Comparison of ENCODE assay signal across 8 cellular contexts in genomic region chr6:11785953-11786579, GRCh38. TPM values are rescaled to one million over a fixed set of nuclear protein-coding genes. Genes with fewer than 3 reads are reported as not detected.
DNase-seq lines count a peak whose midpoint lies in the region; ATAC-seq and TF ChIP-seq lines count a peak whose summit lies in the region.

No MANE protein-coding gene starts in this region.

- peak overlapping the region; percentile 56 for H2AFZ ChIP-seq in KMS-11 (ENCODE audit: low read depth)

- H3K79me2 ChIP-seq in KMS-11 (ENCODE audit: insufficient read depth, low read depth), result no peaks in the 10 kb centered on the region

- H3K4me2 ChIP-seq in KMS-11, result peak overlapping the region; percentile 95

- peak overlapping the region; percentile 60 for H3K9ac ChIP-seq in KMS-11

- ATAC-seq in GM21515 (IDR thresholded peaks at IDR 0.05; ENCODE audit: unreplicated experiment), result peak; percentile 83
- ATAC-seq in central memory CD8-positive, alpha-beta T cell (replicated peaks; ENCODE audit: extremely low read depth, poor library complexity, severe bottlenecking), result peak; percentile 76

- H3K27me3 Mint-ChIP-seq in central memory CD8-positive, alpha-beta T cell, result peaks cover 18% of the 10 kb centered on the region
- H3K27me3 Mint-ChIP-seq in chondrocyte (ENCODE audit: low read depth) (no peaks in the 10 kb centered on the region), progenitor cell of endocrine pancreas (no peaks in the 10 kb centered on the region)

- TF ChIP-seq EP300 in suprapubic skin (IDR thresholded peaks at IDR 0.05), result no peak

- H3K4me3 Mint-ChIP-seq in central memory CD8-positive, alpha-beta T cell, result peak overlapping the region; percentile 54
- H3K4me3 Mint-ChIP-seq in chondrocyte (ENCODE audit: unreplicated experiment) (no peak overlapping the region), progenitor cell of endocrine pancreas (ENCODE audit: low read depth) (no peak overlapping the region)

- peak overlapping the region; percentile 23 for H3K27ac Mint-ChIP-seq in central memory CD8-positive, alpha-beta T cell (ENCODE audit: low read depth)
- no peak overlapping the region for H3K27ac Mint-ChIP-seq in chondrocyte (ENCODE audit: unreplicated experiment)
- no peak overlapping the region for H3K27ac Mint-ChIP-seq in progenitor cell of endocrine pancreas

- peak; percentile 87 for DNase-seq in GM13976 (ENCODE audit: low spot score)
- no peak for DNase-seq in central memory CD8-positive, alpha-beta T cell (ENCODE audit: low spot score in 2 of 2)
- no peak for DNase-seq in chondrocyte (ENCODE audit: low spot score)
- no peak for DNase-seq in suprapubic skin (ENCODE audit: low spot score in 2 of 2)
- DNase-seq in progenitor cell of endocrine pancreas (ENCODE audit: low spot score, unreplicated experiment), result no peak
- no peak for DNase-seq in NCI-H1694 (lab: John Stamatoyannopoulos, UW)

- H3K9me3 ChIP-seq in suprapubic skin, result no peaks in the 10 kb centered on the region

- H3K36me3 ChIP-seq in KMS-11 (ENCODE audit: insufficient read depth), result no peaks in the 10 kb centered on the region
- H3K36me3 ChIP-seq in suprapubic skin, result no peaks in the 10 kb centered on the region

- H3K4me3 ChIP-seq in KMS-11 (IDR thresholded peaks at IDR 0.05; ENCODE audit: insufficient read depth, low read depth, low read length), result no peak overlapping the region
- H3K4me3 ChIP-seq in suprapubic skin, result no peak overlapping the region

- H3K27me3 ChIP-seq in KMS-11 (ENCODE audit: insufficient read depth, low read depth) (no peaks in the 10 kb centered on the region), suprapubic skin (no peaks in the 10 kb centered on the region)

- no peak for TF ChIP-seq CTCF in GM13976 (IDR thresholded peaks at IDR 0.05; ENCODE audit: borderline replicate concordance, control extremely low read depth, extremely low read depth, insufficient read depth, missing control alignments)
- no peak for TF ChIP-seq CTCF in KMS-11 (conservative IDR thresholded peaks at IDR 0.05; ENCODE audit: low read depth, low read length)
- no peak for TF ChIP-seq CTCF in chondrocyte (IDR thresholded peaks at IDR 0.05)
- no peak for TF ChIP-seq CTCF in suprapubic skin (IDR thresholded peaks at IDR 0.05)
- no peak for TF ChIP-seq CTCF in progenitor cell of endocrine pancreas (IDR thresholded peaks at IDR 0.05; ENCODE audit: unreplicated experiment)

- H3K4me1 Mint-ChIP-seq in central memory CD8-positive, alpha-beta T cell, result peaks cover 6% of the 10 kb centered on the region
- H3K4me1 Mint-ChIP-seq in chondrocyte (ENCODE audit: low read depth) (no peaks in the 10 kb centered on the region), progenitor cell of endocrine pancreas (ENCODE audit: low read depth) (no peaks in the 10 kb centered on the region)

- no peaks in the 10 kb centered on the region for H3K9me3 Mint-ChIP-seq in central memory CD8-positive, alpha-beta T cell
- H3K9me3 Mint-ChIP-seq in chondrocyte (ENCODE audit: low read depth), result no peaks in the 10 kb centered on the region
- no peaks in the 10 kb centered on the region for H3K9me3 Mint-ChIP-seq in progenitor cell of endocrine pancreas (ENCODE audit: low read depth)

- in situ Hi-C loops in GM13976 (cut with MboI; ENCODE audit: low sequenced_read_pairs, unreplicated experiment), result no loop called here

- H4K20me1 ChIP-seq in KMS-11 (ENCODE audit: insufficient read depth), result no peaks in the 10 kb centered on the region

- H3K4me1 ChIP-seq in KMS-11 (ENCODE audit: low read depth, poor library complexity, severe bottlenecking), result peaks cover 47% of the 10 kb centered on the region
- no peaks in the 10 kb centered on the region for H3K4me1 ChIP-seq in suprapubic skin

- WGBS in suprapubic skin, result 71% methylated on average over 11 of the region's 11 CpGs

- no peaks in the 10 kb centered on the region for H3K36me3 Mint-ChIP-seq in central memory CD8-positive, alpha-beta T cell (ENCODE audit: insufficient read depth)
- H3K36me3 Mint-ChIP-seq in chondrocyte (ENCODE audit: low read depth) (no peaks in the 10 kb centered on the region), progenitor cell of endocrine pancreas (ENCODE audit: insufficient read depth) (no peaks in the 10 kb centered on the region)

- TF ChIP-seq POLR2A in suprapubic skin (IDR thresholded peaks at IDR 0.05), result no peak

- H3K27ac ChIP-seq in KMS-11 (peak overlapping the region; percentile 88), suprapubic skin (no peak overlapping the region)

RNA-seq across cellular contexts. Expression of gene ADTRP, which starts 7.5 kb away (rescaled TPM):
- total RNA-seq in chondrocyte (0.35 to 1.3 TPM (median 0.77 TPM) in 3 replicates), suprapubic skin (10 to 100 TPM; 19.6 to 39.5 (median 26.2) TPM), progenitor cell of endocrine pancreas (not detected in 2 replicates)
